8 cellular contexts compared by ENCODE assay signal in genomic region chr4:48909697-48910096, GRCh38. TPM values are rescaled to one million over a fixed set of nuclear protein-coding genes. Genes with fewer than 3 reads are reported as not detected.
A peak's percentile ranks its signal among the peaks of the same experiment; 100 is the strongest.
DNase-seq lines count a peak whose midpoint lies in the region; ATAC-seq lines count a peak whose summit lies in the region.

No MANE protein-coding gene starts in this region.

- no peak overlapping the region for H3K27ac Mint-ChIP-seq in activated CD4-positive, alpha-beta T cell treated with anti-CD3 and anti-CD28 coated beads for 36 hours

- no peaks in the 10 kb centered on the region for H3K27me3 Mint-ChIP-seq in activated CD4-positive, alpha-beta T cell treated with anti-CD3 and anti-CD28 coated beads for 36 hours

- H3K36me3 Mint-ChIP-seq in activated CD4-positive, alpha-beta T cell treated with anti-CD3 and anti-CD28 coated beads for 36 hours (ENCODE audit: low read depth), result peaks cover 6% of the 10 kb centered on the region

- intact Hi-C loops in activated CD4-positive, alpha-beta T cell treated with anti-CD3 and anti-CD28 coated beads for 36 hours (cut with DNase I, micrococcal nuclease), result loop anchor here (1.0 to 10.0 kb wide), 11 partner anchors 35 to 639 kb away; partner anchors contain the start of gene SLAIN2 (in 2 of the 2)
- intact Hi-C loops in Right ventricle myocardium superior (cut with DNase I), result no loop called here

- DNase-seq in activated CD4-positive, alpha-beta T cell treated with anti-CD3 and anti-CD28 coated beads for 36 hours, result peak; percentile 87
- peak; percentile 40 to 69 for DNase-seq in stimulated activated CD4-positive, alpha-beta T cell treated with anti-CD3 and anti-CD28 coated beads, Interleukin-4, amount 100 ng/mL, for 48 hours (ENCODE audit: low read depth in 2 of 2)
- DNase-seq in hippocampal formation (lab: John Stamatoyannopoulos, UW) (no peak), Right ventricle myocardium superior (no peak)

- H3K9me3 Mint-ChIP-seq in activated CD4-positive, alpha-beta T cell treated with anti-CD3 and anti-CD28 coated beads for 36 hours (ENCODE audit: low read depth), result no peaks in the 10 kb centered on the region

- POLR2A ChIA-PET in activated CD4-positive, alpha-beta T cell treated with anti-CD3 and anti-CD28 coated beads for 36 hours (lab: Charles Lee), result interaction anchor here (0.5 to 1.0 kb wide), 2 partner anchors 11 to 740 kb away, joined by 4 to 9 read pairs; no protein-coding TSS in a partner anchor

- ATAC-seq in HG03432 (IDR thresholded peaks at IDR 0.05; ENCODE audit: unreplicated experiment) (peak; percentile 24), esophagus mucosa (peak; percentile 95), GM18868 (IDR thresholded peaks at IDR 0.05; ENCODE audit: unreplicated experiment) (no peak), HG03439 (IDR thresholded peaks at IDR 0.05; ENCODE audit: unreplicated experiment) (no peak), Right ventricle myocardium superior (ENCODE audit: poor library complexity) (no peak)
- ATAC-seq in activated CD4-positive, alpha-beta T cell treated with anti-CD3 and anti-CD28 coated beads for 36 hours, result peak; percentile 96

- H3K4me1 Mint-ChIP-seq in activated CD4-positive, alpha-beta T cell treated with anti-CD3 and anti-CD28 coated beads for 36 hours, result peaks cover 40% of the 10 kb centered on the region

- CTCF ChIA-PET in activated CD4-positive, alpha-beta T cell treated with anti-CD3 and anti-CD28 coated beads for 36 hours (lab: Charles Lee), result interaction anchor here (0.5 to 1.0 kb wide), 3 partner anchors 11 to 274 kb away, joined by 3 to 4 read pairs (median 3); no protein-coding TSS in a partner anchor

- no peak overlapping the region for H3K4me3 Mint-ChIP-seq in activated CD4-positive, alpha-beta T cell treated with anti-CD3 and anti-CD28 coated beads for 36 hours

RNA-seq across cellular contexts. Expression of gene OCIAD2, which starts 3.1 kb away (rescaled TPM):
- total RNA-seq in activated CD4-positive, alpha-beta T cell treated with anti-CD3 and anti-CD28 coated beads for 36 hours, result 10 to 100 TPM; 83.6 to 97.4 TPM
- 32.8 TPM for total RNA-seq in esophagus mucosa
- total RNA-seq in Right ventricle myocardium superior, result 16.6 TPM

Comparison
In these comparisons a context has a peak if more than half of its experiments do, and no peak if none do; other contexts are left out.
1. ATAC-seq: peak in HG03432 (single experiment), activated CD4-positive, alpha-beta T cell treated with anti-CD3 and anti-CD28 coated beads for 36 hours (single experiment) and esophagus mucosa (single experiment); none in GM18868 (single experiment), HG03439 (single experiment) and Right ventricle myocardium superior (single experiment).
2. DNase-seq: peak in activated CD4-positive, alpha-beta T cell treated with anti-CD3 and anti-CD28 coated beads for 36 hours (single experiment) and stimulated activated CD4-positive, alpha-beta T cell treated with anti-CD3 and anti-CD28 coated beads, Interleukin-4, amount 100 ng/mL, for 48 hours (2 of 2); none in hippocampal formation (0 of 2) and Right ventricle myocardium superior (single experiment).